In genomic region chr7:101558742-101559325, GRCh38 we compare ENCODE assay signal across 14 cellular contexts.
DNase-seq lines count a peak whose midpoint lies in the region; ATAC-seq and TF ChIP-seq lines count a peak whose summit lies in the region.
"Had no signal": no experiment of that assay in that cellular context is flagged by ENCODE, and none has a peak within 500 bp of the region (broad histone marks: within the 10 kb centered on the region; RNA-seq: fewer than 3 reads in every experiment).

No MANE protein-coding gene starts in this region.

- H3K4me3 ChIP-seq in OCI-LY3 (ENCODE audit: low read length) (no peak overlapping the region), coronary artery (no peak overlapping the region), retinal pigment epithelial cell (ENCODE audit: low read length) (no peak overlapping the region)

- no peaks in the 10 kb centered on the region for H3K36me3 Mint-ChIP-seq in activated naive CD8-positive, alpha-beta T cell treated with anti-CD3 and anti-CD28 coated beads, Interleukin-2, amount 50 U/mL, for 24 hours (ENCODE audit: low read depth)

- H3K9me3 ChIP-seq in OCI-LY3 (ENCODE audit: insufficient read depth, low read length): no peaks in the 10 kb centered on the region

- H3K36me3 ChIP-seq in OCI-LY3 (replicated peaks; ENCODE audit: low read depth, low read length): no peaks in the 10 kb centered on the region

- no peak for ATAC-seq in activated naive CD8-positive, alpha-beta T cell treated with anti-CD3 and anti-CD28 coated beads, Interleukin-2, amount 50 U/mL, for 24 hours
- ATAC-seq in HG03025 (IDR thresholded peaks at IDR 0.05; ENCODE audit: low FRiP score, unreplicated experiment): no peak

- peak; percentile 51 for DNase-seq in DMS 273 (lab: John Stamatoyannopoulos, UW; ENCODE audit: unreplicated experiment)
- no peak for DNase-seq in DMS 273 treated with DMSO at 0.1 percent for 48 hours (lab: John Stamatoyannopoulos, UW)
- DNase-seq in coronary artery (ENCODE audit: low spot score): peak; percentile 69
- no peak for DNase-seq in retinal pigment epithelial cell (ENCODE audit: low read depth)
- no peak for DNase-seq in activated naive CD8-positive, alpha-beta T cell treated with anti-CD3 and anti-CD28 coated beads, Interleukin-2, amount 50 U/mL, for 24 hours
- no peak for DNase-seq in midbrain (lab: John Stamatoyannopoulos, UW)
- DNase-seq: activated CD4-positive, alpha-beta T cell treated with anti-CD3 and anti-CD28 coated beads, Interleukin-2, amount 10 ng/mL, durations not matched to agents 7 days and 5 days; mesenchymal stem cell; NCI-H2081 treated with DMSO at 0.1 percent for 48 hours; occipital lobe had no signal

- TF ChIP-seq CTCF in OCI-LY3 (IDR thresholded peaks at IDR 0.05; ENCODE audit: low read depth, low read length) (peak; percentile 14; the same call in 1 of the 2 replicates), coronary artery (IDR thresholded peaks at IDR 0.05) (no peak), retinal pigment epithelial cell (conservative IDR thresholded peaks at IDR 0.05; ENCODE audit: low read depth, low read length) (peak; percentile 21)

- peaks cover 8% of the 10 kb centered on the region for H3K27me3 ChIP-seq in OCI-LY3 (ENCODE audit: low read depth, low read length)

- H3K4me3 Mint-ChIP-seq in activated naive CD8-positive, alpha-beta T cell treated with anti-CD3 and anti-CD28 coated beads, Interleukin-2, amount 50 U/mL, for 24 hours: no peak overlapping the region
- H3K4me3 Mint-ChIP-seq: activated CD4-positive, alpha-beta T cell treated with anti-CD3 and anti-CD28 coated beads, Interleukin-2, amount 10 ng/mL, durations not matched to agents 7 days and 5 days; dendritic cell treated with granulocyte-macrophage colony-stimulating factor and Interleukin-4, amounts not matched to agents 40 ng/mL and 50 ng/mL, for 4 days; T-helper 1 cell treated with Interleukin-12 subunit alpha and Interleukin-12 subunit beta and Interleukin-4 antibody, amounts not matched to agents 30 μg/mL and 1 μg/mL, for 36 hours had no signal

- H3K9ac ChIP-seq in OCI-LY3 (ENCODE audit: low read length): no peak overlapping the region

- no peak overlapping the region for H3K27ac Mint-ChIP-seq in activated naive CD8-positive, alpha-beta T cell treated with anti-CD3 and anti-CD28 coated beads, Interleukin-2, amount 50 U/mL, for 24 hours
- H3K27ac Mint-ChIP-seq: dendritic cell treated with granulocyte-macrophage colony-stimulating factor and Interleukin-4, amounts not matched to agents 40 ng/mL and 50 ng/mL, for 4 days; T-helper 1 cell treated with Interleukin-12 subunit alpha and Interleukin-12 subunit beta and Interleukin-4 antibody, amounts not matched to agents 30 μg/mL and 1 μg/mL, for 36 hours had no signal

- H3K4me2 ChIP-seq in OCI-LY3 (ENCODE audit: low read length): no peak overlapping the region

- H3K27me3 Mint-ChIP-seq in activated naive CD8-positive, alpha-beta T cell treated with anti-CD3 and anti-CD28 coated beads, Interleukin-2, amount 50 U/mL, for 24 hours: peaks cover 4% of the 10 kb centered on the region
- H3K27me3 Mint-ChIP-seq: activated CD4-positive, alpha-beta T cell treated with anti-CD3 and anti-CD28 coated beads, Interleukin-2, amount 10 ng/mL, durations not matched to agents 7 days and 5 days had no signal

- H3K4me1 ChIP-seq in OCI-LY3 (ENCODE audit: low read length): no peaks in the 10 kb centered on the region

- no peaks in the 10 kb centered on the region for H4K20me1 ChIP-seq in OCI-LY3 (ENCODE audit: insufficient read depth, low read length)

- no peaks in the 10 kb centered on the region for H3K79me2 ChIP-seq in OCI-LY3 (ENCODE audit: low read length)

- no peak overlapping the region for H2AFZ ChIP-seq in OCI-LY3 (ENCODE audit: low read depth, low read length)

- H3K27ac ChIP-seq in OCI-LY3 (ENCODE audit: low read length) (no peak overlapping the region), coronary artery (no peak overlapping the region)

- H3K4me1 Mint-ChIP-seq in activated naive CD8-positive, alpha-beta T cell treated with anti-CD3 and anti-CD28 coated beads, Interleukin-2, amount 50 U/mL, for 24 hours: no peaks in the 10 kb centered on the region
- H3K4me1 Mint-ChIP-seq: activated CD4-positive, alpha-beta T cell treated with anti-CD3 and anti-CD28 coated beads, Interleukin-2, amount 10 ng/mL, durations not matched to agents 7 days and 5 days had no signal

- H3K9me3 Mint-ChIP-seq in activated naive CD8-positive, alpha-beta T cell treated with anti-CD3 and anti-CD28 coated beads, Interleukin-2, amount 50 U/mL, for 24 hours: no peaks in the 10 kb centered on the region
- H3K9me3 Mint-ChIP-seq: activated CD4-positive, alpha-beta T cell treated with anti-CD3 and anti-CD28 coated beads, Interleukin-2, amount 10 ng/mL, durations not matched to agents 7 days and 5 days; dendritic cell treated with granulocyte-macrophage colony-stimulating factor and Interleukin-4, amounts not matched to agents 40 ng/mL and 50 ng/mL, for 4 days; T-helper 1 cell treated with Interleukin-12 subunit alpha and Interleukin-12 subunit beta and Interleukin-4 antibody, amounts not matched to agents 30 μg/mL and 1 μg/mL, for 36 hours had no signal

Comparison
In these comparisons a context has a peak if more than half of its experiments do, and no peak if none do; other contexts are left out.
1. DNase-seq: peak in DMS 273 (single experiment) and coronary artery (single experiment); none in DMS 273 treated with DMSO at 0.1 percent for 48 hours (single experiment), retinal pigment epithelial cell (single experiment), activated naive CD8-positive, alpha-beta T cell treated with anti-CD3 and anti-CD28 coated beads, Interleukin-2, amount 50 U/mL, for 24 hours (single experiment) and midbrain (single experiment).